Comparison of ENCODE assay signal across 23 cellular contexts in the genomic region with DNA sequence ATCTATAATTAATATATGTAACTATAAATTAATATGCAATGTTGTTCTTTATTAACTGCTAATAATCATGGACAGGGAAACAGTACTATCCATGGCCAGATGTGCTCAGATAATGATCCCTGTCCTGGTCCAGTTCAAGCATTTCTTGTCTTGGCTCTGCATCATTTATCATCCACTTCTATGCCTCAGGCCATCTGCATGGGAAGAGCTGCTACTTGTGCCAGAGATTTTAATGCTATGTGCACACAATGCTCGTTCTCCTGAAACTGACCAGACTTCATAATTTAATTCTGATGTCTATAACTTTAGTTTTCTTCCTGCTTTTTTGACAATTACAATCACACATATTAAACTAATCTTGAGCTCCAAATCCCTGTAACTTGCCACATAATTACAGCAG.
"Had no signal": no experiment of that assay in that cellular context is flagged by ENCODE, and none has a peak within 500 bp of the region (broad histone marks: within the 10 kb centered on the region; RNA-seq: fewer than 3 reads in every experiment).

No MANE protein-coding gene starts in this region.

- H3K4me2 ChIP-seq: neural progenitor cell had no signal

- H3K27me3 Mint-ChIP-seq: activated naive CD8-positive, alpha-beta T cell treated with anti-CD3 and anti-CD28 coated beads for 36 hours; activated T-cell treated with anti-CD3 and anti-CD28 coated beads, Interleukin-2, amount 50 U/mL, for 24 hours; stimulated activated naive CD8-positive, alpha-beta T cell treated with anti-CD3 and anti-CD28 coated beads, Interleukin-15, amount 100 ng/mL, for 72 hours had no signal

- H3K4me1 Mint-ChIP-seq: activated naive CD8-positive, alpha-beta T cell treated with anti-CD3 and anti-CD28 coated beads for 36 hours; activated T-helper 17 cell treated with anti-CD3 and anti-CD28 coated beads, Interleukin-2, amount 50 U/mL, for 72 hours; neural progenitor cell; stimulated activated effector memory CD8-positive, alpha-beta T cell treated with anti-CD3 and anti-CD28 coated beads, Interleukin-12 subunit alpha, Interleukin-12 subunit beta, amount 100 ng/mL, for 72 hours; stimulated activated naive CD8-positive, alpha-beta T cell treated with anti-CD3 and anti-CD28 coated beads, Interleukin-15, amount 100 ng/mL, for 72 hours; WTC11 had no signal

- H3K4me1 ChIP-seq: neural progenitor cell, right lobe of liver, tibial artery had no signal

- H2AFZ ChIP-seq: neural progenitor cell had no signal

- H3K27ac Mint-ChIP-seq: activated naive CD8-positive, alpha-beta T cell treated with anti-CD3 and anti-CD28 coated beads for 36 hours; activated T-cell treated with anti-CD3 and anti-CD28 coated beads, Interleukin-2, amount 50 U/mL, for 24 hours; activated T-helper 17 cell treated with anti-CD3 and anti-CD28 coated beads, Interleukin-2, amount 50 U/mL, for 72 hours; naive thymus-derived CD4-positive, alpha-beta T cell; neural progenitor cell; stimulated activated effector memory CD8-positive, alpha-beta T cell treated with anti-CD3 and anti-CD28 coated beads, Interleukin-12 subunit alpha, Interleukin-12 subunit beta, amount 100 ng/mL, for 72 hours; stimulated activated naive CD8-positive, alpha-beta T cell treated with anti-CD3 and anti-CD28 coated beads, Interleukin-15, amount 100 ng/mL, for 72 hours; T-helper 1 cell treated with Interleukin-12 subunit alpha and Interleukin-12 subunit beta and Interleukin-4 antibody, amounts not matched to agents 30 μg/mL and 1 μg/mL, for 36 hours; WTC11 had no signal

- H3K27me3 ChIP-seq: neural progenitor cell, right lobe of liver, tibial artery had no signal

- H3K36me3 Mint-ChIP-seq: neural progenitor cell; stimulated activated effector memory CD8-positive, alpha-beta T cell treated with anti-CD3 and anti-CD28 coated beads, Interleukin-12 subunit alpha, Interleukin-12 subunit beta, amount 100 ng/mL, for 72 hours had no signal

- H3K36me3 ChIP-seq: neural progenitor cell, right lobe of liver, tibial artery had no signal

- H3K4me3 ChIP-seq: lung, neural progenitor cell, right lobe of liver, skin epidermis, tibial artery had no signal

- H3K9me3 ChIP-seq: right lobe of liver, tibial artery had no signal

- ATAC-seq: activated T-helper 17 cell treated with anti-CD3 and anti-CD28 coated beads, Interleukin-2, amount 50 U/mL, for 72 hours; left lobe of liver; naive thymus-derived CD4-positive, alpha-beta T cell; right lobe of liver; stimulated activated effector memory CD8-positive, alpha-beta T cell treated with anti-CD3 and anti-CD28 coated beads, Interleukin-12 subunit alpha, Interleukin-12 subunit beta, amount 100 ng/mL, for 72 hours; stimulated activated naive CD8-positive, alpha-beta T cell treated with anti-CD3 and anti-CD28 coated beads, Interleukin-15, amount 100 ng/mL, for 72 hours; WTC11 had no signal

- H3K9me3 Mint-ChIP-seq: activated T-cell treated with anti-CD3 and anti-CD28 coated beads, Interleukin-2, amount 50 U/mL, for 24 hours; activated T-helper 17 cell treated with anti-CD3 and anti-CD28 coated beads, Interleukin-2, amount 50 U/mL, for 72 hours; neural progenitor cell; stimulated activated effector memory CD8-positive, alpha-beta T cell treated with anti-CD3 and anti-CD28 coated beads, Interleukin-12 subunit alpha, Interleukin-12 subunit beta, amount 100 ng/mL, for 72 hours had no signal

- H3K27ac ChIP-seq: neural progenitor cell, right lobe of liver, skin epidermis, tibial artery had no signal

- H3K4me3 Mint-ChIP-seq: activated naive CD8-positive, alpha-beta T cell treated with anti-CD3 and anti-CD28 coated beads for 36 hours; activated T-cell treated with anti-CD3 and anti-CD28 coated beads, Interleukin-2, amount 50 U/mL, for 24 hours; activated T-helper 17 cell treated with anti-CD3 and anti-CD28 coated beads, Interleukin-2, amount 50 U/mL, for 72 hours; naive thymus-derived CD4-positive, alpha-beta T cell; neural progenitor cell; stimulated activated effector memory CD8-positive, alpha-beta T cell treated with anti-CD3 and anti-CD28 coated beads, Interleukin-12 subunit alpha, Interleukin-12 subunit beta, amount 100 ng/mL, for 72 hours; stimulated activated naive CD8-positive, alpha-beta T cell treated with anti-CD3 and anti-CD28 coated beads, Interleukin-15, amount 100 ng/mL, for 72 hours; T-helper 1 cell treated with Interleukin-12 subunit alpha and Interleukin-12 subunit beta and Interleukin-4 antibody, amounts not matched to agents 30 μg/mL and 1 μg/mL, for 36 hours; WTC11 had no signal

- H3K9ac ChIP-seq: neural progenitor cell had no signal

- DNase-seq: activated CD8-positive, alpha-beta memory T cell treated with anti-CD3 and anti-CD28 coated beads for 24 hours; activated CD8-positive, alpha-beta memory T cell treated with anti-CD3 and anti-CD28 coated beads, Interleukin-2, amount 50 U/mL, for 4 hours; activated naive CD8-positive, alpha-beta T cell treated with anti-CD3 and anti-CD28 coated beads for 36 hours; activated T-cell treated with anti-CD3 and anti-CD28 coated beads, Interleukin-2, amount 50 U/mL, for 24 hours; amygdala; cortex of kidney; erythroblast; kidney; naive thymus-derived CD4-positive, alpha-beta T cell; posterior cingulate gyrus; right lobe of liver; stimulated activated CD4-positive, alpha-beta T cell treated with anti-CD3 and anti-CD28 coated beads, Interleukin-2, amount 100 ng/mL, for 24 hours; stimulated activated naive CD8-positive, alpha-beta T cell treated with anti-CD3 and anti-CD28 coated beads, Interleukin-15, amount 100 ng/mL, for 72 hours; T1000; tibial artery had no signal
